Comparison of ENCODE assay signal across 22 cellular contexts in the genomic region with DNA sequence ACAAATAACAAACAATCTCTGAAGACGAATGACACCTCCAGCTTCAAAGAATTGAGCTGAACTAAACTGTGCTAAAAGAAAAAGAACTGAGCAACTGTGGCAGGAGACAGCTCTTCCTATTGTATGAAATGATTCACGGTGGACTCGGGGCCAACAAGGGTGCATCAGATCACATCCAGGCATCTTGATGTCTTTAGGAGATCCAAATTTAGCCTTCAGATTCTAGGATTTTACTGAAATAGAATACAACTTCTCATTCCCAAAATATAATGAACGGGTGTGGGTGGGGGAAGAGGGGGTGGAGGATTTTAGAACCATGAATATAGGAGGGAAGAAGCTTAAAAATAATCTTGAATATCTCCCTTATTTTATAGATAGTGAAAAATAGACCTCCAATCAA.
"Had no signal": no experiment of that assay in that cellular context is flagged by ENCODE, and none has a peak within 500 bp of the region (broad histone marks: within the 10 kb centered on the region; RNA-seq: fewer than 3 reads in every experiment).

No MANE protein-coding gene starts in this region.

- H3K36me3 ChIP-seq: colonic mucosa, esophagus muscularis mucosa, esophagus squamous epithelium, gastrocnemius medialis, gastroesophageal sphincter, heart left ventricle, heart right ventricle had no signal

- H3K9me3 ChIP-seq: colonic mucosa, esophagus muscularis mucosa, esophagus squamous epithelium, gastrocnemius medialis, gastroesophageal sphincter, heart left ventricle, heart right ventricle had no signal

- H3K4me3 ChIP-seq: colonic mucosa, coronary artery, dorsolateral prefrontal cortex, esophagus muscularis mucosa, esophagus squamous epithelium, gastrocnemius medialis, gastroesophageal sphincter, heart left ventricle, heart right ventricle had no signal

- DNase-seq: colonic mucosa; cortex of kidney; dermis blood vessel endothelial cell; dorsolateral prefrontal cortex; effector CD4-positive, alpha-beta T cell; effector CD8-positive, alpha-beta T cell; effector memory CD4-positive, alpha-beta T cell; effector memory CD8-positive, alpha-beta T cell; endodermal cell; erythroblast; esophagus squamous epithelium; foreskin fibroblast; foreskin keratinocyte; foreskin melanocyte; gastrocnemius medialis; glutamatergic neuron; heart left ventricle; heart right ventricle had no signal

- H3K27me3 ChIP-seq: colonic mucosa, dorsolateral prefrontal cortex, esophagus muscularis mucosa, esophagus squamous epithelium, foreskin keratinocyte, gastrocnemius medialis, gastroesophageal sphincter, heart left ventricle, heart right ventricle had no signal

- H3K4me1 ChIP-seq: colonic mucosa, esophagus muscularis mucosa, esophagus squamous epithelium, foreskin keratinocyte, gastrocnemius medialis, gastroesophageal sphincter, heart left ventricle, heart right ventricle had no signal

- H3K27ac ChIP-seq: colonic mucosa, coronary artery, dorsolateral prefrontal cortex, epithelial cell of prostate, esophagus muscularis mucosa, esophagus squamous epithelium, foreskin keratinocyte, gastrocnemius medialis, gastroesophageal sphincter, heart left ventricle, heart right ventricle had no signal
